8 cellular contexts compared by ENCODE assay signal in the genomic region with DNA sequence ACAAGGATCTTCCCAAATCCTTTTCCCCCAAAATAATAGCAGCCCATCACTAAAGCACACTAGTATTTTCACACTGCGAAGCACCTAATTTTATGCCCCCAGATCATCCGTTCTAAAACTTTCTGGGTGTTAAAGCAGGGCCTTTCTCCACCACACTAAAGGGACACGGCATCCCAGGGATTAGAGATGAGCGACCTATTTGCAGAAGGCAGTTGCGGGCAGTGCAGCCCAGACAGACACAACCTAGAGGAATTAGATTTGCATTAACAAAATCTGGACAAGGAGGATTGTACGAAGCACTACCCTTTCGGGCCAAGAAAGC. TPM values are rescaled to one million over a fixed set of nuclear protein-coding genes. Genes with fewer than 3 reads are reported as not detected.
DNase-seq lines count a peak whose midpoint lies in the region; ATAC-seq and TF ChIP-seq lines count a peak whose summit lies in the region.

No MANE protein-coding gene starts in this region.

- DNase-seq in T-cell (no peak), fibroblast of pulmonary artery (ENCODE audit: low read depth) (no peak), EL (no peak), 8988T (no peak), NCI-H2196 (lab: John Stamatoyannopoulos, UW; ENCODE audit: unreplicated experiment) (no peak)

- H3K27me3 ChIP-seq in rectal smooth muscle tissue (ENCODE audit: control insufficient read depth, insufficient read depth, low read length) = no peaks in the 10 kb centered on the region

- H3K36me3 Mint-ChIP-seq in T-cell = peaks cover 15% of the 10 kb centered on the region

- H3K9ac ChIP-seq in rectal smooth muscle tissue (ENCODE audit: low read length) = peak overlapping the region; percentile 77

- H3K4me3 Mint-ChIP-seq in T-cell = peak overlapping the region; percentile 92 to 98 (median 93)

- H3K36me3 ChIP-seq in rectal smooth muscle tissue (ENCODE audit: control insufficient read depth, insufficient read depth, low read length) = no peaks in the 10 kb centered on the region

- peak overlapping the region; percentile 96 to 98 for H3K27ac Mint-ChIP-seq in T-cell

- CTCF ChIA-PET in T-cell (lab: Charles Lee) = interaction anchor here (0.5 to 4.0 kb wide), 38 partner anchors 9 to 645 kb away, joined by 3 to 41 read pairs (median 5); partner anchors contain the start of genes ANKAR (in 1 of the 2), ASNSD1 (in 1 of the 2), ORMDL1 (in 1 of the 2) and PMS1 (in 1 of the 2)

- H3K27ac ChIP-seq in rectal smooth muscle tissue (ENCODE audit: low read depth, low read length) = peak overlapping the region; percentile 70

- H3K4me1 Mint-ChIP-seq in T-cell = peaks cover 11 to 13% (median 11%) of the 10 kb centered on the region in 3 donors

- POLR2A ChIA-PET in T-cell (lab: Charles Lee) = interaction anchor here (0.6 to 1.9 kb wide), 12 partner anchors 17 to 741 kb away, joined by 3 to 15 read pairs (median 6); partner anchors contain the start of genes ORMDL1 (in 2 of the 2), PMS1 (in 2 of the 2), ANKAR (in 1 of the 2) and ASNSD1 (in 1 of the 2)

- H3K9me3 Mint-ChIP-seq in T-cell = no peaks in the 10 kb centered on the region

- H3K27me3 Mint-ChIP-seq in T-cell = no peaks in the 10 kb centered on the region

- H3K4me1 ChIP-seq in rectal smooth muscle tissue (ENCODE audit: control insufficient read depth, insufficient read depth, low read length) = peaks cover 2% of the 10 kb centered on the region

- ATAC-seq in T-cell (replicated peaks in 1 of 4) = peak in 1 of 4 experiments; percentile 21
- ATAC-seq in HG03175 (IDR thresholded peaks at IDR 0.05; ENCODE audit: unreplicated experiment) = no peak

- TF ChIP-seq CTCF in fibroblast of pulmonary artery (IDR thresholded peaks at IDR 0.05; ENCODE audit: low read length, missing control alignments) = no peak

- H3K4me3 ChIP-seq in GM08714 (ENCODE audit: low read length) (peak overlapping the region; percentile 98), fibroblast of pulmonary artery (replicated peaks; ENCODE audit: low read depth, low read length) (peak overlapping the region; percentile 80), rectal smooth muscle tissue (ENCODE audit: low read length) (peak overlapping the region; percentile 95)

RNA-seq across cellular contexts. Expression of gene OSGEPL1, which starts 0.4 kb away (rescaled TPM):
- 10 to 100 TPM in 4 of 5 donors, 1 to 10 TPM in 1; 5.5 to 15.3 (median 13.9) TPM for total RNA-seq in T-cell

RNA-seq across cellular contexts. Expression of gene ORMDL1, which starts 21.9 kb away (rescaled TPM):
- total RNA-seq in T-cell = 100 to 1,000 TPM; 121 to 161 (median 146) TPM

RNA-seq across cellular contexts. Expression of gene PMS1, which starts 22.1 kb away (rescaled TPM):
- 10 to 100 TPM; 23.1 to 30.9 (median 24.8) TPM for total RNA-seq in T-cell
